In the genomic region with DNA sequence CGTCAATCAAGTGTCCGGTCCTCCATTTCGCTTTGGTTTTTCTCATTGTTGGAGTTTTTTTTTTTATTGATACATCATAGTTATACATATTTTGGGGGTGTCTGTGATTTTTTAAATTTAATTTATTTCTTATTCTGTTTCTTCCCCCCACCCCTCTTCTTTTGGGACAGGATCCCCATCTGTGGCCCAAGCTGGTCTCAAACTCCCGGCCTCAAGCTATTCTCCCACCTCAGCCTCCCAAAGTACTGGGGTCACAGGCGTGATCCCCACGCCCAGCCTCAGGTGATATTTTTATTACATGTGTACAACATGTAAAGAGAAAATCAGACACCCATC, we compare ENCODE assay signal across 1 cellular context.
TF ChIP-seq lines count a peak whose summit lies in the region.

No MANE protein-coding gene starts in this region.

TF ChIP-seq in GM23338, 12 proteins besides CTCF, POLR2A, EP300 and RAD21:
- TF ChIP-seq CREB1 (CRISPR knock-in tag; IDR thresholded peaks at IDR 0.05; ENCODE audit: low read depth), result no peak
- TF ChIP-seq, protein P1, sequence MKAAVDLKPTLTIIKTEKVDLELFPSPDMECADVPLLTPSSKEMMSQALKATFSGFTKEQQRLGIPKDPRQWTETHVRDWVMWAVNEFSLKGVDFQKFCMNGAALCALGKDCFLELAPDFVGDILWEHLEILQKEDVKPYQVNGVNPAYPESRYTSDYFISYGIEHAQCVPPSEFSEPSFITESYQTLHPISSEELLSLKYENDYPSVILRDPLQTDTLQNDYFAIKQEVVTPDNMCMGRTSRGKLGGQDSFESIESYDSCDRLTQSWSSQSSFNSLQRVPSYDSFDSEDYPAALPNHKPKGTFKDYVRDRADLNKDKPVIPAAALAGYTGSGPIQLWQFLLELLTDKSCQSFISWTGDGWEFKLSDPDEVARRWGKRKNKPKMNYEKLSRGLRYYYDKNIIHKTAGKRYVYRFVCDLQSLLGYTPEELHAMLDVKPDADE (IDR thresholded peaks at IDR 0.05), result no peak
- no peak for TF ChIP-seq NANOG (IDR thresholded peaks at IDR 0.05; ENCODE audit: borderline replicate concordance)
- TF ChIP-seq ZNF114 (CRISPR knock-in tag; IDR thresholded peaks at IDR 0.05), result no peak
- no peak for TF ChIP-seq JUNB (IDR thresholded peaks at IDR 0.05; ENCODE audit: unreplicated experiment)
- no peak for TF ChIP-seq POLR2AphosphoS5 (IDR thresholded peaks at IDR 0.05; ENCODE audit: low read depth)
- TF ChIP-seq STAT1 (IDR thresholded peaks at IDR 0.05; ENCODE audit: unreplicated experiment), result no peak
- TF ChIP-seq, protein P2, sequence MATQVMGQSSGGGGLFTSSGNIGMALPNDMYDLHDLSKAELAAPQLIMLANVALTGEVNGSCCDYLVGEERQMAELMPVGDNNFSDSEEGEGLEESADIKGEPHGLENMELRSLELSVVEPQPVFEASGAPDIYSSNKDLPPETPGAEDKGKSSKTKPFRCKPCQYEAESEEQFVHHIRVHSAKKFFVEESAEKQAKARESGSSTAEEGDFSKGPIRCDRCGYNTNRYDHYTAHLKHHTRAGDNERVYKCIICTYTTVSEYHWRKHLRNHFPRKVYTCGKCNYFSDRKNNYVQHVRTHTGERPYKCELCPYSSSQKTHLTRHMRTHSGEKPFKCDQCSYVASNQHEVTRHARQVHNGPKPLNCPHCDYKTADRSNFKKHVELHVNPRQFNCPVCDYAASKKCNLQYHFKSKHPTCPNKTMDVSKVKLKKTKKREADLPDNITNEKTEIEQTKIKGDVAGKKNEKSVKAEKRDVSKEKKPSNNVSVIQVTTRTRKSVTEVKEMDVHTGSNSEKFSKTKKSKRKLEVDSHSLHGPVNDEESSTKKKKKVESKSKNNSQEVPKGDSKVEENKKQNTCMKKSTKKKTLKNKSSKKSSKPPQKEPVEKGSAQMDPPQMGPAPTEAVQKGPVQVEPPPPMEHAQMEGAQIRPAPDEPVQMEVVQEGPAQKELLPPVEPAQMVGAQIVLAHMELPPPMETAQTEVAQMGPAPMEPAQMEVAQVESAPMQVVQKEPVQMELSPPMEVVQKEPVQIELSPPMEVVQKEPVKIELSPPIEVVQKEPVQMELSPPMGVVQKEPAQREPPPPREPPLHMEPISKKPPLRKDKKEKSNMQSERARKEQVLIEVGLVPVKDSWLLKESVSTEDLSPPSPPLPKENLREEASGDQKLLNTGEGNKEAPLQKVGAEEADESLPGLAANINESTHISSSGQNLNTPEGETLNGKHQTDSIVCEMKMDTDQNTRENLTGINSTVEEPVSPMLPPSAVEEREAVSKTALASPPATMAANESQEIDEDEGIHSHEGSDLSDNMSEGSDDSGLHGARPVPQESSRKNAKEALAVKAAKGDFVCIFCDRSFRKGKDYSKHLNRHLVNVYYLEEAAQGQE (IDR thresholded peaks at IDR 0.05; ENCODE audit: unreplicated experiment), result no peak
- TF ChIP-seq EZH2phosphoT487 (IDR thresholded peaks at IDR 0.05; ENCODE audit: unreplicated experiment), result no peak
- TF ChIP-seq EZH2 (IDR thresholded peaks at IDR 0.05; ENCODE audit: low read depth, unreplicated experiment), result no peak
- TF ChIP-seq, protein P3, sequence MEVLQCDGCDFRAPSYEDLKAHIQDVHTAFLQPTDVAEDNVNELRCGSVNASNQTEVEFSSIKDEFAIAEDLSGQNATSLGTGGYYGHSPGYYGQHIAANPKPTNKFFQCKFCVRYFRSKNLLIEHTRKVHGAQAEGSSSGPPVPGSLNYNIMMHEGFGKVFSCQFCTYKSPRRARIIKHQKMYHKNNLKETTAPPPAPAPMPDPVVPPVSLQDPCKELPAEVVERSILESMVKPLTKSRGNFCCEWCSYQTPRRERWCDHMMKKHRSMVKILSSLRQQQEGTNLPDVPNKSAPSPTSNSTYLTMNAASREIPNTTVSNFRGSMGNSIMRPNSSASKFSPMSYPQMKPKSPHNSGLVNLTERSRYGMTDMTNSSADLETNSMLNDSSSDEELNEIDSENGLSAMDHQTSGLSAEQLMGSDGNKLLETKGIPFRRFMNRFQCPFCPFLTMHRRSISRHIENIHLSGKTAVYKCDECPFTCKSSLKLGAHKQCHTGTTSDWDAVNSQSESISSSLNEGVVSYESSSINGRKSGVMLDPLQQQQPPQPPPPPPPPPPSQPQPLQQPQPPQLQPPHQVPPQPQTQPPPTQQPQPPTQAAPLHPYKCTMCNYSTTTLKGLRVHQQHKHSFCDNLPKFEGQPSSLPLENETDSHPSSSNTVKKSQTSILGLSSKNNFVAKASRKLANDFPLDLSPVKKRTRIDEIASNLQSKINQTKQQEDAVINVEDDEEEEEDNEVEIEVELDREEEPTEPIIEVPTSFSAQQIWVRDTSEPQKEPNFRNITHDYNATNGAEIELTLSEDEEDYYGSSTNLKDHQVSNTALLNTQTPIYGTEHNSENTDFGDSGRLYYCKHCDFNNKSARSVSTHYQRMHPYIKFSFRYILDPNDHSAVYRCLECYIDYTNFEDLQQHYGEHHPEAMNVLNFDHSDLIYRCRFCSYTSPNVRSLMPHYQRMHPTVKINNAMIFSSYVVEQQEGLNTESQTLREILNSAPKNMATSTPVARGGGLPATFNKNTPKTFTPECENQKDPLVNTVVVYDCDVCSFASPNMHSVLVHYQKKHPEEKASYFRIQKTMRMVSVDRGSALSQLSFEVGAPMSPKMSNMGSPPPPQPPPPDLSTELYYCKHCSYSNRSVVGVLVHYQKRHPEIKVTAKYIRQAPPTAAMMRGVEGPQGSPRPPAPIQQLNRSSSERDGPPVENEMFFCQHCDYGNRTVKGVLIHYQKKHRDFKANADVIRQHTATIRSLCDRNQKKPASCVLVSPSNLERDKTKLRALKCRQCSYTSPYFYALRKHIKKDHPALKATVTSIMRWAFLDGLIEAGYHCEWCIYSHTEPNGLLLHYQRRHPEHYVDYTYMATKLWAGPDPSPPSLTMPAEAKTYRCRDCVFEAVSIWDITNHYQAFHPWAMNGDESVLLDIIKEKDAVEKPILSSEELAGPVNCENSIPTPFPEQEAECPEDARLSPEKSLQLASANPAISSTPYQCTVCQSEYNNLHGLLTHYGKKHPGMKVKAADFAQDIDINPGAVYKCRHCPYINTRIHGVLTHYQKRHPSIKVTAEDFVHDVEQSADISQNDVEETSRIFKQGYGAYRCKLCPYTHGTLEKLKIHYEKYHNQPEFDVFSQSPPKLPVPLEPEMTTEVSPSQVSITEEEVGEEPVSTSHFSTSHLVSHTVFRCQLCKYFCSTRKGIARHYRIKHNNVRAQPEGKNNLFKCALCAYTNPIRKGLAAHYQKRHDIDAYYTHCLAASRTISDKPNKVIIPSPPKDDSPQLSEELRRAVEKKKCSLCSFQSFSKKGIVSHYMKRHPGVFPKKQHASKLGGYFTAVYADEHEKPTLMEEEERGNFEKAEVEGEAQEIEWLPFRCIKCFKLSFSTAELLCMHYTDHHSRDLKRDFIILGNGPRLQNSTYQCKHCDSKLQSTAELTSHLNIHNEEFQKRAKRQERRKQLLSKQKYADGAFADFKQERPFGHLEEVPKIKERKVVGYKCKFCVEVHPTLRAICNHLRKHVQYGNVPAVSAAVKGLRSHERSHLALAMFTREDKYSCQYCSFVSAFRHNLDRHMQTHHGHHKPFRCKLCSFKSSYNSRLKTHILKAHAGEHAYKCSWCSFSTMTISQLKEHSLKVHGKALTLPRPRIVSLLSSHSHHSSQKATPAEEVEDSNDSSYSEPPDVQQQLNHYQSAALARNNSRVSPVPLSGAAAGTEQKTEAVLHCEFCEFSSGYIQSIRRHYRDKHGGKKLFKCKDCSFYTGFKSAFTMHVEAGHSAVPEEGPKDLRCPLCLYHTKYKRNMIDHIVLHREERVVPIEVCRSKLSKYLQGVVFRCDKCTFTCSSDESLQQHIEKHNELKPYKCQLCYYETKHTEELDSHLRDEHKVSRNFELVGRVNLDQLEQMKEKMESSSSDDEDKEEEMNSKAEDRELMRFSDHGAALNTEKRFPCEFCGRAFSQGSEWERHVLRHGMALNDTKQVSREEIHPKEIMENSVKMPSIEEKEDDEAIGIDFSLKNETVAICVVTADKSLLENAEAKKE (CRISPR knock-in tag; IDR thresholded peaks at IDR 0.05), result no peak
- no peak for TF ChIP-seq ZNF331 (CRISPR knock-in tag; IDR thresholded peaks at IDR 0.05; ENCODE audit: low read depth)
